In the genomic region with DNA sequence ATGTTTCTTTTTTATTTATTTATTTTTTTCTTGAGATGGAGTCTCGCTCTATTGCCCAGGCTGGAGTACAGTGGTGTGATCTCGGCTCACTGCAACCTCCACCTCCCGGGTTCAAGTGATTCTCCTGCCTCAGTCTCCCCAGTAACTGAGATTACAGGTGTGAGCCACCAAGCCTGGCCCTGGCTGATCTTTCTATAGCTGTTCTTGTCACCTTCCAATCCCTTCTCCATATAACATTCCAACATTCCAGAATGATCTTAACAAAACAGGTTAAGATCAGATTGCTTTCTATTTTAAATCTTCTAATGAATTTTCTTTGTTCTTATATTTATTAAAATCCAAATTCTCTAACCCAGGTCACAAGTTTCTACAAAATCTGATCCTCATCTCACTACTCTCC, we compare ENCODE assay signal across 2 cellular contexts.
DNase-seq lines count a peak whose midpoint lies in the region; TF ChIP-seq lines count a peak whose summit lies in the region.
"Not testable (repeated sequence)": the region's sequence is repeated elsewhere in the genome, so short reads cannot be mapped to it uniquely, and the experiment has no call there.

No MANE protein-coding gene starts in this region.

- H3K4me3 ChIP-seq in Caco-2 (ENCODE audit: low read depth, low read length); HEK293 (ENCODE audit: low read depth, low read length): not testable (repeated sequence)

- not testable (repeated sequence) for H3K27me3 ChIP-seq in Caco-2 (replicated peaks; ENCODE audit: control insufficient read depth, insufficient read depth, low read length)

- not testable (repeated sequence) for H3K27ac ChIP-seq in HEK293 (ENCODE audit: extremely low read depth, low read depth, low read length)

- H3K36me3 ChIP-seq in Caco-2 (ENCODE audit: control insufficient read depth, insufficient read depth, low read length); HEK293 (ENCODE audit: control insufficient read depth in 2 of 2, insufficient read depth in 1 of 2, low read length in 2 of 2): not testable (repeated sequence)

- not testable (repeated sequence) for DNase-seq in Caco-2

- not testable (repeated sequence) for H3K36me3 Mint-ChIP-seq in Caco-2 (ENCODE audit: insufficient read depth, unreplicated experiment)

- POLR2A ChIA-PET in Caco-2 (lab: Charles Lee); HEK293 (lab: Yijun Ruan, JAX): not testable (repeated sequence)

- H3K27me3 Mint-ChIP-seq in Caco-2 (ENCODE audit: insufficient read depth, unreplicated experiment): not testable (repeated sequence)

- BruUV-seq in Caco-2 (replicated peaks; lab: Mats Ljungman, UMichigan): not testable (repeated sequence)

- CTCF ChIA-PET in Caco-2 (lab: Charles Lee): not testable (repeated sequence)
- CTCF ChIA-PET in HEK293 (lab: Yijun Ruan, JAX): interaction anchor here (1.1 kb wide), 1 partner anchor 18 kb away, joined by 3 read pairs; no protein-coding TSS in a partner anchor

- H3K4me1 Mint-ChIP-seq in Caco-2 (ENCODE audit: low read depth, unreplicated experiment): not testable (repeated sequence)

- not testable (repeated sequence) for H3K4me1 ChIP-seq in Caco-2; HEK293 (ENCODE audit: control insufficient read depth, insufficient read depth, low read length)

- H3K4me3 Mint-ChIP-seq in Caco-2 (ENCODE audit: unreplicated experiment): not testable (repeated sequence)

- H3K9me3 Mint-ChIP-seq in Caco-2 (ENCODE audit: unreplicated experiment): not testable (repeated sequence)

- not testable (repeated sequence) for TF ChIP-seq CTCF in Caco-2 (IDR thresholded peaks at IDR 0.05; ENCODE audit: insufficient read depth in 1 of 2, low read depth in 1 of 2, low read length in 1 of 2, severe bottlenecking in 1 of 2, unreplicated experiment in 1 of 2); HEK293 (tag by site-specific recombination; IDR thresholded peaks at IDR 0.05)

- peaks cover 17% of the 10 kb centered on the region; the same call in 1 of the 2 replicates for H3K9me3 ChIP-seq in Caco-2
- H3K9me3 ChIP-seq in HEK293 (ENCODE audit: control insufficient read depth, insufficient read depth, low read depth, low read length): not testable (repeated sequence)

- H3K27ac Mint-ChIP-seq in Caco-2 (ENCODE audit: unreplicated experiment): peak overlapping the region; percentile 14

- intact Hi-C loops in Caco-2 (cut with micrococcal nuclease; ENCODE audit: unreplicated experiment): not testable (repeated sequence)

TF ChIP-seq in HEK293, 187 proteins besides CTCF, POLR2A, EP300 and RAD21:
- peak; percentile 91 for TF ChIP-seq ZNF677 (tag by site-specific recombination; IDR thresholded peaks at IDR 0.05)
